Comparison of ENCODE assay signal across 8 cellular contexts in the genomic region with DNA sequence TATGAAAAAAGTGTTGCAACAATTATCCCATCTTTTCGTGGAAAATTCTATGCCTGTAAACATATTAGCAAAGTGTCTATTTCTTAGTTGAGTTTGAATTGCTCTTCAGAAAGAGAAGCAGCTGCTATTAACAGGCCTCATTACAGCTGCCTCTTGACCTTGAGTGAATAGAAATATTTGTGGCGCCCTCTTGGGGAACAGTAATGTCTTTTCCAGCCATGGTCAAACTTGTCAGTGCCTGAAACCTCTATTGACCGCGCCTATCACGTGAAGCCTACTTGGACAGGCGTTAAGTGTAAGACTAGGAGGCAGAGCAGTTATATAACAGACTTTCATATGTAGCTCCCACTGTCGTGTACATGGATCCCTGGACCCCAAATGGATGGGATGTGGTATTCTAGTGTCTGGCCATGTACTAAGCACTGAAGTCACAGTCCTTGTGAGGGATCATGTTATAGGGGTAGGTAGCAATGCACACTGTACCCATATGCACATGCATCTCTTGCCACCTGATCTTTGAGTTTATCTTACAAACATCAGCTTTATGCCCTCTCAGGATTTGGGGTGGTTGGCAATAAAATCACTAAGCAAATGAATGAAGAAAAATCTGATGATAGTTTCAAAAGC.
A peak's percentile ranks its signal among the peaks of the same experiment; 100 is the strongest.
DNase-seq lines count a peak whose midpoint lies in the region; ATAC-seq and TF ChIP-seq lines count a peak whose summit lies in the region.

No MANE protein-coding gene starts in this region.

- DNase-seq in Ammon's horn (ENCODE audit: low spot score) (peak; percentile 62), NCI-H345 treated with DMSO at 0.1 percent for 48 hours (lab: John Stamatoyannopoulos, UW; ENCODE audit: unreplicated experiment) (peak; percentile 8), cardiac fibroblast (ENCODE audit: low read depth in 2 of 2) (peak; percentile 65 to 76), medulla oblongata (ENCODE audit: extremely low spot score) (peak; percentile 73)
- DNase-seq in activated CD4-positive, alpha-beta T cell treated with anti-CD3 and anti-CD28 coated beads for 1 hour: no peak

- no peak overlapping the region for H3K4me3 ChIP-seq in cardiac fibroblast (replicated peaks in 1 of 2; ENCODE audit: low read depth in 2 of 2, low read length in 2 of 2)

- TF ChIP-seq CTCF in cardiac fibroblast (IDR thresholded peaks at IDR 0.05; ENCODE audit: low read depth, low read length): peak; percentile 52

- ATAC-seq in GM18861 (IDR thresholded peaks at IDR 0.05; ENCODE audit: unreplicated experiment): peak; percentile 92
- peak; percentile 67 for ATAC-seq in HG03097 (IDR thresholded peaks at IDR 0.05; ENCODE audit: low FRiP score, unreplicated experiment)
- no peak for ATAC-seq in HG02840 (IDR thresholded peaks at IDR 0.05; ENCODE audit: low FRiP score, unreplicated experiment)
